In genomic region chr6:33317668-33318425, GRCh38 we compare ENCODE assay signal across 8 cellular contexts. TPM values are rescaled to one million over a fixed set of nuclear protein-coding genes. Genes with fewer than 3 reads are reported as not detected.
A peak's percentile ranks its signal among the peaks of the same experiment; 100 is the strongest.
DNase-seq lines count a peak whose midpoint lies in the region; ATAC-seq and TF ChIP-seq lines count a peak whose summit lies in the region.

TSS of gene ZBTB22 (minus strand) at chr6:33317744. CDS start at chr6:33316916, 828 bp downstream.

- peak; percentile 51 for ATAC-seq in HG02763 (IDR thresholded peaks at IDR 0.05; ENCODE audit: unreplicated experiment)
- ATAC-seq in T-cell (replicated peaks in 1 of 4): peak; percentile 67 to 76 (median 68)
- ATAC-seq in heart left ventricle: peak; percentile 78 to 83 (median 80)
- ATAC-seq in upper lobe of right lung: peak; percentile 81

- H3K36me3 ChIP-seq in adrenal gland (replicated peaks in 1 of 2) (peaks cover 0 to 32% of the 10 kb centered on the region in 2 donors), heart left ventricle (peaks cover 0 to 35% (median 27%) of the 10 kb centered on the region in 9 donors), upper lobe of right lung (peaks cover 28% of the 10 kb centered on the region)

- H3K4me3 Mint-ChIP-seq in T-cell: peak within 1 kb of the TSS; percentile 98 to 100 (median 98)

- H3K9me3 ChIP-seq in adrenal gland (replicated peaks in 1 of 3) (no peaks in the 10 kb centered on the region), heart left ventricle (no peaks in the 10 kb centered on the region), upper lobe of right lung (no peaks in the 10 kb centered on the region)

- TF ChIP-seq CTCF in adrenal gland (IDR thresholded peaks at IDR 0.05) (peak in 1 of 6 experiments; percentile 10), heart left ventricle (IDR thresholded peaks at IDR 0.05) (no peak), upper lobe of right lung (IDR thresholded peaks at IDR 0.05) (no peak)

- no peaks in the 10 kb centered on the region for H3K27me3 Mint-ChIP-seq in T-cell

- H3K27ac Mint-ChIP-seq in T-cell: peak within 1 kb of the TSS; percentile 99

- no peaks in the 10 kb centered on the region for H3K27me3 ChIP-seq in adrenal gland
- H3K27me3 ChIP-seq in heart left ventricle: no peaks in the 10 kb centered on the region
- H3K27me3 ChIP-seq in upper lobe of right lung: no peaks in the 10 kb centered on the region

- peaks cover 31% of the 10 kb centered on the region for H3K36me3 Mint-ChIP-seq in T-cell

- TF ChIP-seq POLR2A in GM10847 (IDR thresholded peaks at IDR 0.05; ENCODE audit: extremely low read depth, insufficient read length) (peak; percentile 27), adrenal gland (IDR thresholded peaks at IDR 0.05) (peak; percentile 22 to 73), heart left ventricle (IDR thresholded peaks at IDR 0.05) (peak in 1 of 2 donors; percentile 39)

- peak within 1 kb of the TSS; percentile 72 to 90 (median 78) for H3K27ac ChIP-seq in adrenal gland
- peak within 1 kb of the TSS; percentile 54 to 88 (median 84) for H3K27ac ChIP-seq in heart left ventricle
- H3K27ac ChIP-seq in upper lobe of right lung: peak within 1 kb of the TSS; percentile 65

- H3K9me3 Mint-ChIP-seq in T-cell: no peaks in the 10 kb centered on the region

- H3K4me1 ChIP-seq in adrenal gland (replicated peaks in 1 of 2) (peaks cover 49 to 66% of the 10 kb centered on the region in 2 donors), heart left ventricle (peaks cover 3 to 71% (median 48%) of the 10 kb centered on the region in 12 donors), upper lobe of right lung (peaks cover 56% of the 10 kb centered on the region)

- CTCF ChIA-PET in T-cell (lab: Charles Lee): interaction anchor here (0.5 to 2.7 kb wide), 14 partner anchors 19 to 1366 kb away, joined by 3 to 40 read pairs (median 4); partner anchors contain the start of genes PFDN6 (in 1 of the 2), RPS18 (in 1 of the 2), TAP2 (in 1 of the 2) and UQCC2 (in 1 of the 2)

- POLR2A ChIA-PET in T-cell (lab: Charles Lee): interaction anchor here (0.5 to 1.6 kb wide), 15 partner anchors 9 to 919 kb away, joined by 3 to 7 read pairs (median 4); partner anchors contain the start of genes B3GALT4 (in 1 of the 2), HMGA1 (in 1 of the 2) and RGL2 (in 1 of the 2)

- intact Hi-C loops in adrenal gland (cut with DNase I): no loop called here
- intact Hi-C loops in heart left ventricle (cut with DNase I): no loop called here
- intact Hi-C loops in posterior cingulate gyrus (cut with DNase I): loop anchor here (10.0 kb wide), 1 partner anchor 97 kb away; the partner anchor contains the start of genes CUTA and PHF1
- intact Hi-C loops in upper lobe of right lung (cut with DNase I): no loop called here

- 1 to 2% (median 1%) methylated on average over 24 to 45 of the region's 45 CpGs for WGBS in adrenal gland, 4 donors
- 1 to 4% (median 2%) methylated on average over 22 to 45 of the region's 45 CpGs for WGBS in heart left ventricle, 4 donors

- peak within 1 kb of the TSS in 2 of 4 donors; percentile 35 to 58 for H3K4me3 ChIP-seq in adrenal gland
- peak within 1 kb of the TSS; percentile 24 to 77 (median 62) for H3K4me3 ChIP-seq in heart left ventricle
- peak within 1 kb of the TSS; percentile 60 for H3K4me3 ChIP-seq in upper lobe of right lung

- H3K4me1 Mint-ChIP-seq in T-cell: peaks cover 76 to 82% (median 78%) of the 10 kb centered on the region in 3 donors

- DNase-seq in NCI-H1436 treated with DMSO at 0.1 percent for 48 hours (lab: John Stamatoyannopoulos, UW): peak; percentile 89
- peak; percentile 90 to 98 (median 96) for DNase-seq in T-cell
- DNase-seq in adrenal gland: peak; percentile 98 to 100 (median 100)
- peak; percentile 98 to 100 (median 99) for DNase-seq in heart left ventricle
- DNase-seq in posterior cingulate gyrus: peak; percentile 93 to 99 (median 97)
- peak; percentile 99 for DNase-seq in upper lobe of right lung

RNA-seq across cellular contexts. Expression of gene ZBTB22, which starts in this region (rescaled TPM):
- 10 to 100 TPM; 17.6 to 32.0 (median 26.3) TPM for total RNA-seq in T-cell
- 10 to 100 TPM; 18.8 to 40.3 (median 24.8) TPM for total RNA-seq in adrenal gland
- 10 to 100 TPM; 13.0 to 17.9 (median 15.4) TPM for polyA plus RNA-seq in adrenal gland
- total RNA-seq in heart left ventricle: 10 to 100 TPM; 10.9 to 22.1 (median 14.0) TPM
- polyA plus RNA-seq in heart left ventricle: 10 to 100 TPM in 1 of 2 donors, 1 to 10 TPM in 1; 7.5 to 15.5 TPM
- 26.2 TPM for total RNA-seq in upper lobe of right lung
